In genomic region chr11:68839054-68839865, GRCh38 we compare ENCODE assay signal across 1 cellular context.
A peak's percentile ranks its signal among the peaks of the same experiment; 100 is the strongest.
TF ChIP-seq lines count a peak whose summit lies in the region.

No MANE protein-coding gene starts in this region.

TF ChIP-seq in HEK293, 187 proteins besides CTCF, POLR2A, EP300 and RAD21 (continued from another document):
- TF ChIP-seq ZNF426 (tag by site-specific recombination; IDR thresholded peaks at IDR 0.05) (no peak), ZNF169 (tag by site-specific recombination; IDR thresholded peaks at IDR 0.05) (no peak), ZNF24 (tag by site-specific recombination; IDR thresholded peaks at IDR 0.05) (peak; percentile 25; the same call in 1 of the 2 replicates), ZEB2 (tag by site-specific recombination; IDR thresholded peaks at IDR 0.05) (peak; percentile 78)
